In the genomic region with DNA sequence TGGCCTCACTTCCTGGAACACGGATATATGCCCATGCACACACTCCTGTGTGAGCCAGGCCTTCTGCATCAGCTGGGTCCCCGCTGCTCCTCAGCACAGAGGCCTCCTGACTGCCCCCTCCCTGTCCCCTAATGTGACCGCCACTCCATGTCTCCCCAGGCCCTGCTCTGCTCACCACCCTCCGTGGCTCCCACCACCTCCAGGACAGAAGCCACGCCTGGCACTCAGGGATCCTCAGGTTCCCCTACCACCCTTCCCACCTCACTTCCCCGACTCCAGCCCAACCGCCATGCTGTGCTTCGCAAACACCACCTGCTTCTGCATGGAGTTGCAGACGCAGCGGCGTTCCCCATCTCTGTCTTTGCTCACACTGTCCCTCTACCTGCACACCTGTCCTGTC, we compare ENCODE assay signal across 17 cellular contexts.
"Had no signal": no experiment of that assay in that cellular context is flagged by ENCODE, and none has a peak within 500 bp of the region (broad histone marks: within the 10 kb centered on the region; RNA-seq: fewer than 3 reads in every experiment).

No MANE protein-coding gene starts in this region.

- H3K27ac ChIP-seq: epithelial cell of prostate, pancreas, tibial artery, vagina had no signal

- H3K27me3 ChIP-seq: pancreas, tibial artery, vagina had no signal

- FAIRE-seq: astrocyte, bronchial epithelial cell, frontal cortex, pancreas had no signal

- H3K36me3 ChIP-seq: pancreas, tibial artery, vagina had no signal

- DNase-seq: activated CD4-positive, alpha-beta T cell treated with anti-CD3 and anti-CD28 coated beads, Interleukin-2, amount 50 U/mL, for 1 hour; activated CD8-positive, alpha-beta memory T cell treated with anti-CD3 and anti-CD28 coated beads for 24 hours; activated gamma-delta T cell treated with Interleukin-2 at 50 U/mL for 16 hours; dermis blood vessel endothelial cell; effector memory CD8-positive, alpha-beta T cell; head of caudate nucleus; stimulated activated CD4-positive, alpha-beta T cell treated with anti-CD3 and anti-CD28 coated beads, Interleukin-2, amount 100 ng/mL, for 48 hours; stimulated activated naive CD4-positive, alpha-beta T cell; T1000 had no signal

- H3K4me3 ChIP-seq: pancreas, tibial artery, vagina had no signal

- H3K9me3 ChIP-seq: pancreas, tibial artery, vagina had no signal

- ATAC-seq: activated CD4-positive, CD25-positive, alpha-beta regulatory T cell treated with anti-CD3 and anti-CD28 coated beads, Interleukin-2, amount 50 U/mL, for 24 hours; effector memory CD8-positive, alpha-beta T cell; pancreas had no signal
